10 cellular contexts compared by ENCODE assay signal in the genomic region with DNA sequence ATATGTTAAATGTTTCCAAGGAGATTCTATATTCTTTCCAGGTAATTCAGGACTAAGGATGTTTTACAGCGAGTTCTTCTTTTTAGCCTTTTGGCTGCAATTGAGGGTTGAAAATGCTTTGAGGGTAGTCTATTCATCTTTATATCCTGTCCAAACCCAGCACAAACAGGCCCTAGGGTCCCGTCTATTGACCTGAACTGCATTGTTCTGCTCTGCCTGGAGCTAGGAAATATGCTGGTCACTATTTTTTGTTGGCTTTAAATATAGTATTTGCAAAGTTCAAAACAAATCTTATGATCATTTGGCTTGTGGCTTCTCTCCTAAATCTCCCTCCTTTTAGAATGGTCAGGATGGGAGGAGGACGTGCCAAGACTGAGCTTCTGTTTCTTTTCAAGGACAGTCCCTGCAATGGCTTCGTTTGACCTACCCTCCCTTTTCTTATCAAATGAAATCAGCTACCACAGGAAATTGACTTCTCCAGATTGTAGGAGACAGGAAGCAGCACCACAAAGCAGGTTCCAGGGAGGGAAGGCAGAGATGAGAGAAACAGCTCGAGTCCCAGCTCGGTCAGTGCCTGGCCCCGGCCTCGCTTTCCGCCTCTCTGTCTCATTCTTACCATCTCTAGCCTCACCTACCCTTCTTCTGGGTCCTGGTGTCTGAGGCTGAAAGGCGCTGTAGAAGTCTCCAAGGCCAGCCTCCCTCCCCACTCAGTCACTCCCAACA. TPM values are rescaled to one million over a fixed set of nuclear protein-coding genes. Genes with fewer than 3 reads are reported as not detected.
A peak's percentile ranks its signal among the peaks of the same experiment; 100 is the strongest.
DNase-seq lines count a peak whose midpoint lies in the region; ATAC-seq and TF ChIP-seq lines count a peak whose summit lies in the region.
"Had no signal": no experiment of that assay in that cellular context is flagged by ENCODE, and none has a peak within 500 bp of the region (broad histone marks: within the 10 kb centered on the region; RNA-seq: fewer than 3 reads in every experiment).

No MANE protein-coding gene starts in this region.

- H3K4me3 ChIP-seq in CD4-positive, CD25-positive, alpha-beta regulatory T cell (ENCODE audit: low read depth, low read length), result peak overlapping the region; percentile 33
- H3K4me3 ChIP-seq in body of pancreas, result no peak overlapping the region

- H3K4me1 ChIP-seq in CD4-positive, CD25-positive, alpha-beta regulatory T cell (ENCODE audit: control insufficient read depth, insufficient read depth, low read length, poor library complexity, severe bottlenecking), result peaks cover 33% of the 10 kb centered on the region
- H3K4me1 ChIP-seq in body of pancreas, result no peaks in the 10 kb centered on the region

- H3K27me3 Mint-ChIP-seq in CD4-positive, CD25-positive, alpha-beta regulatory T cell, result peaks cover 4% of the 10 kb centered on the region
- H3K27me3 Mint-ChIP-seq in mesothelial cell of epicardium (ENCODE audit: low read depth), result no peaks in the 10 kb centered on the region
- H3K27me3 Mint-ChIP-seq in stimulated activated memory B cell treated with anti-CD40 and anti-IgM and Interleukin-4, amounts not matched to agents 10 μg/mL and 1 μg/mL and 100 μg/mL, for 72 hours, result no peaks in the 10 kb centered on the region

- no peak for TF ChIP-seq POLR2A in body of pancreas (IDR thresholded peaks at IDR 0.05)

- peak overlapping the region; percentile 38 to 74 (median 54) for H3K4me3 Mint-ChIP-seq in CD4-positive, CD25-positive, alpha-beta regulatory T cell
- no peak overlapping the region for H3K4me3 Mint-ChIP-seq in mesothelial cell of epicardium
- no peak overlapping the region for H3K4me3 Mint-ChIP-seq in stimulated activated memory B cell treated with anti-CD40 and anti-IgM and Interleukin-4, amounts not matched to agents 10 μg/mL and 1 μg/mL and 100 μg/mL, for 72 hours

- 49 to 66% methylated on average over 10 of the region's 10 CpGs for WGBS in body of pancreas, 2 donors

- H3K27ac ChIP-seq in CD4-positive, CD25-positive, alpha-beta regulatory T cell (ENCODE audit: insufficient read depth, low read length, poor library complexity, severe bottlenecking), result peak overlapping the region; percentile 10
- peak overlapping the region; percentile 99 for H3K27ac ChIP-seq in KOPT-K1 (ENCODE audit: low read depth, low read length, poor library complexity, severe bottlenecking)
- peak overlapping the region in 2 of 4 donors; percentile 1 to 3 for H3K27ac ChIP-seq in body of pancreas
- H3K27ac ChIP-seq: epithelial cell of prostate had no signal

- peak in 1 of 3 donors; percentile 48 for DNase-seq in CD4-positive, CD25-positive, alpha-beta regulatory T cell
- DNase-seq in body of pancreas, result no peak
- no peak for DNase-seq in mesothelial cell of epicardium (ENCODE audit: low spot score in 2 of 2, unreplicated experiment in 2 of 2)
- no peak for DNase-seq in left colon
- DNase-seq: activated CD8-positive, alpha-beta memory T cell treated with anti-CD3 and anti-CD28 coated beads, Interleukin-2, amount 50 U/mL, for 48 hours had no signal

- H3K4me1 Mint-ChIP-seq in CD4-positive, CD25-positive, alpha-beta regulatory T cell, result peaks cover 14 to 43% (median 25%) of the 10 kb centered on the region in 4 donors
- H3K4me1 Mint-ChIP-seq in mesothelial cell of epicardium, result peaks cover 8% of the 10 kb centered on the region
- peaks cover 13% of the 10 kb centered on the region for H3K4me1 Mint-ChIP-seq in stimulated activated memory B cell treated with anti-CD40 and anti-IgM and Interleukin-4, amounts not matched to agents 10 μg/mL and 1 μg/mL and 100 μg/mL, for 72 hours

- no peaks in the 10 kb centered on the region for H3K36me3 ChIP-seq in CD4-positive, CD25-positive, alpha-beta regulatory T cell (ENCODE audit: control insufficient read depth, insufficient read depth, low read length)
- H3K36me3 ChIP-seq in KOPT-K1 (ENCODE audit: insufficient read depth, low read length) (no peaks in the 10 kb centered on the region), body of pancreas (replicated peaks in 1 of 2; ENCODE audit: insufficient read depth in 1 of 2, low read depth in 2 of 2) (no peaks in the 10 kb centered on the region)

- ATAC-seq in CD4-positive, CD25-positive, alpha-beta regulatory T cell (ENCODE audit: low read depth in 2 of 2), result no peak
- ATAC-seq in body of pancreas (peak; percentile 27), HG03469 (IDR thresholded peaks at IDR 0.05; ENCODE audit: unreplicated experiment) (no peak), GM18870 (IDR thresholded peaks at IDR 0.05; ENCODE audit: unreplicated experiment) (no peak), left colon (no peak)
- ATAC-seq in stimulated activated memory B cell treated with anti-CD40 and anti-IgM and Interleukin-4, amounts not matched to agents 10 μg/mL and 1 μg/mL and 100 μg/mL, for 72 hours, result no peak

- H3K27me3 ChIP-seq in CD4-positive, CD25-positive, alpha-beta regulatory T cell (ENCODE audit: control insufficient read depth, insufficient read depth, low read length), result no peaks in the 10 kb centered on the region
- H3K27me3 ChIP-seq in body of pancreas, result no peaks in the 10 kb centered on the region

- TF ChIP-seq CTCF in body of pancreas (IDR thresholded peaks at IDR 0.05), result no peak
- no peak for TF ChIP-seq CTCF in mesothelial cell of epicardium (IDR thresholded peaks at IDR 0.05; ENCODE audit: unreplicated experiment)

- H3K9me3 ChIP-seq in CD4-positive, CD25-positive, alpha-beta regulatory T cell (ENCODE audit: control insufficient read depth in 2 of 2, low read length in 2 of 2), result no peaks in the 10 kb centered on the region
- H3K9me3 ChIP-seq in KOPT-K1 (ENCODE audit: insufficient read depth, low read length, poor library complexity, severe bottlenecking), result no peaks in the 10 kb centered on the region
- no peaks in the 10 kb centered on the region for H3K9me3 ChIP-seq in body of pancreas

- no peaks in the 10 kb centered on the region for H3K9me3 Mint-ChIP-seq in CD4-positive, CD25-positive, alpha-beta regulatory T cell
- peaks cover 8% of the 10 kb centered on the region for H3K9me3 Mint-ChIP-seq in mesothelial cell of epicardium
- peaks cover 3% of the 10 kb centered on the region for H3K9me3 Mint-ChIP-seq in stimulated activated memory B cell treated with anti-CD40 and anti-IgM and Interleukin-4, amounts not matched to agents 10 μg/mL and 1 μg/mL and 100 μg/mL, for 72 hours

- intact Hi-C loops in body of pancreas (cut with DNase I) (no loop called here), left colon (cut with DNase I, micrococcal nuclease) (loop anchor here in 1 of 2 donors (10.0 kb wide), 1 partner anchor 73 kb away; no protein-coding TSS in a partner anchor)

- H3K36me3 Mint-ChIP-seq in CD4-positive, CD25-positive, alpha-beta regulatory T cell, result no peaks in the 10 kb centered on the region
- no peaks in the 10 kb centered on the region for H3K36me3 Mint-ChIP-seq in mesothelial cell of epicardium
- no peaks in the 10 kb centered on the region for H3K36me3 Mint-ChIP-seq in stimulated activated memory B cell treated with anti-CD40 and anti-IgM and Interleukin-4, amounts not matched to agents 10 μg/mL and 1 μg/mL and 100 μg/mL, for 72 hours

- peak overlapping the region; percentile 78 to 95 (median 86) for H3K27ac Mint-ChIP-seq in CD4-positive, CD25-positive, alpha-beta regulatory T cell
- peak overlapping the region; percentile 28 for H3K27ac Mint-ChIP-seq in mesothelial cell of epicardium
- no peak overlapping the region for H3K27ac Mint-ChIP-seq in stimulated activated memory B cell treated with anti-CD40 and anti-IgM and Interleukin-4, amounts not matched to agents 10 μg/mL and 1 μg/mL and 100 μg/mL, for 72 hours

RNA-seq across cellular contexts. Expression of a gene that starts 27.6 kb away (rescaled TPM):
- total RNA-seq in CD4-positive, CD25-positive, alpha-beta regulatory T cell, result 18.3 TPM
- 1 to 10 TPM; 2.5 to 7.1 (median 4.0) TPM for polyA plus RNA-seq in CD4-positive, CD25-positive, alpha-beta regulatory T cell
- total RNA-seq in body of pancreas, result 1 to 10 TPM in 1 of 2 donors, under 1 TPM in 1; 0.66 to 1.8 TPM
- 0.72 to 1.3 TPM (median 0.93 TPM) in 3 replicates for total RNA-seq in mesothelial cell of epicardium
- total RNA-seq in left colon, result 1 to 10 TPM; 1.3 to 4.0 TPM

RNA-seq across cellular contexts. Expression of a gene that starts 43.5 kb away (rescaled TPM):
- 9.1 TPM for total RNA-seq in CD4-positive, CD25-positive, alpha-beta regulatory T cell
- polyA plus RNA-seq in CD4-positive, CD25-positive, alpha-beta regulatory T cell, result 1 to 10 TPM; 3.2 to 8.2 (median 4.6) TPM
- 1 to 10 TPM; 1.3 to 4.4 TPM for total RNA-seq in body of pancreas
- 9.1 to 9.4 TPM (median 9.4 TPM) in 3 replicates for total RNA-seq in mesothelial cell of epicardium
- total RNA-seq in left colon, result 10 to 100 TPM in 1 of 2 donors, 1 to 10 TPM in 1; 9.2 to 10.1 TPM

RNA-seq across cellular contexts. Expression of a gene that starts 43.6 kb away (rescaled TPM):
- 32.3 TPM for total RNA-seq in CD4-positive, CD25-positive, alpha-beta regulatory T cell
- 10 to 100 TPM; 34.0 to 46.0 (median 36.4) TPM for polyA plus RNA-seq in CD4-positive, CD25-positive, alpha-beta regulatory T cell
- total RNA-seq in body of pancreas (1 to 10 TPM in 1 of 2 donors, under 1 TPM in 1; 0.66 to 4.2 TPM), mesothelial cell of epicardium (12.3 to 15.7 TPM (median 13.4 TPM) in 3 replicates), left colon (1 to 10 TPM; 6.8 to 8.6 TPM)

Comparison
In these comparisons a context has a peak if more than half of its experiments do, and no peak if none do; other contexts are left out.
1. H3K4me3 Mint-ChIP-seq: peak in CD4-positive, CD25-positive, alpha-beta regulatory T cell (4 of 4); none in mesothelial cell of epicardium (single experiment) and stimulated activated memory B cell treated with anti-CD40 and anti-IgM and Interleukin-4, amounts not matched to agents 10 μg/mL and 1 μg/mL and 100 μg/mL, for 72 hours (single experiment).